In the genomic region with DNA sequence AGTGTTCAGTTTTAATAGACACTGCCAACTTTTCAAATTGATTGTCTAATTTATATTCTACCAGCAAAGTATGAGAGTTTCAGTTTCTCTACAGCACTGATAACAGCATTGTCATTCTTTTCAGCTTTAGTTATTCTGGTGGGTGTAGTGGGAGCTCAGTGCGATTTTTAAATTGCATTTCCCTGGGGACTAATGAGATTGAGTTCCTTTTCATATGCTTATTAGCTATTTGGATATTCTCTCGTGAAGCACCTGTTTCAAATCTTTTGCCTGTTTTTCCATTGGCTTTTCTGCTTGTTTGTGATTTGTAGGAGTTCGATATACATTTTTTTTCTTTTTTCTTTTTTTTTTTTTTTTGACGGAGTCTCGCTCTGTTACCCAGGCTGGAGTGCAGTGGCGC, we compare ENCODE assay signal across 28 cellular contexts.
"Had no signal": no experiment of that assay in that cellular context is flagged by ENCODE, and none has a peak within 500 bp of the region (broad histone marks: within the 10 kb centered on the region; RNA-seq: fewer than 3 reads in every experiment).

No MANE protein-coding gene starts in this region.

- H3K4me1 Mint-ChIP-seq: stimulated activated effector memory CD8-positive, alpha-beta T cell treated with anti-CD3 and anti-CD28 coated beads, Interleukin-12 subunit alpha, Interleukin-12 subunit beta, amount 100 ng/mL, for 72 hours; stimulated activated naive B cell treated with anti-CD40 and anti-IgM and Interleukin-4, amounts not matched to agents 10 μg/mL and 1 μg/mL and 100 μg/mL, for 72 hours had no signal

- H3K4me3 ChIP-seq: neural progenitor cell, ovary, psoas muscle, right lobe of liver, sigmoid colon, stomach, thoracic aorta, thyroid gland, tibial nerve, upper lobe of left lung, vagina had no signal

- H3K27me3 ChIP-seq: neural progenitor cell, ovary, right lobe of liver, sigmoid colon, stomach, thyroid gland, tibial nerve, upper lobe of left lung, vagina had no signal

- H3K4me3 Mint-ChIP-seq: nephron; neural progenitor cell; stimulated activated effector memory CD8-positive, alpha-beta T cell treated with anti-CD3 and anti-CD28 coated beads, Interleukin-12 subunit alpha, Interleukin-12 subunit beta, amount 100 ng/mL, for 72 hours; stimulated activated naive B cell treated with anti-CD40 and anti-IgM and Interleukin-4, amounts not matched to agents 10 μg/mL and 1 μg/mL and 100 μg/mL, for 72 hours; stimulated activated naive CD8-positive, alpha-beta T cell treated with anti-CD3 and anti-CD28 coated beads, Interleukin-15, Interleukin-2, amounts not matched to agents 100 ng/mL and 50 ng/mL, for 24 hours had no signal

- H3K4me1 ChIP-seq: parathyroid adenoma, thyroid gland, tibial nerve, upper lobe of left lung, vagina had no signal

- H3K27me3 Mint-ChIP-seq: progenitor cell of endocrine pancreas had no signal

- H2AFZ ChIP-seq: neural progenitor cell, parathyroid adenoma had no signal

- FAIRE-seq: small intestine, urothelium cell line had no signal

- H3K9me3 Mint-ChIP-seq: nephron; neural progenitor cell; stimulated activated effector memory CD8-positive, alpha-beta T cell treated with anti-CD3 and anti-CD28 coated beads, Interleukin-12 subunit alpha, Interleukin-12 subunit beta, amount 100 ng/mL, for 72 hours; stimulated activated naive CD8-positive, alpha-beta T cell treated with anti-CD3 and anti-CD28 coated beads, Interleukin-15, Interleukin-2, amounts not matched to agents 100 ng/mL and 50 ng/mL, for 24 hours had no signal

- H3K36me3 ChIP-seq: neural progenitor cell, ovary, right lobe of liver, sigmoid colon, stomach, thoracic aorta, thyroid gland, tibial nerve, upper lobe of left lung, vagina had no signal

- H3K79me2 ChIP-seq: parathyroid adenoma had no signal

- H3K9me3 ChIP-seq: ovary, psoas muscle, right lobe of liver, sigmoid colon, stomach, thoracic aorta, thyroid gland, tibial nerve, upper lobe of left lung, vagina had no signal

- H3K27ac Mint-ChIP-seq: nephron; neural progenitor cell; progenitor cell of endocrine pancreas; stimulated activated effector memory CD8-positive, alpha-beta T cell treated with anti-CD3 and anti-CD28 coated beads, Interleukin-12 subunit alpha, Interleukin-12 subunit beta, amount 100 ng/mL, for 72 hours; stimulated activated naive B cell treated with anti-CD40 and anti-IgM and Interleukin-4, amounts not matched to agents 10 μg/mL and 1 μg/mL and 100 μg/mL, for 72 hours; stimulated activated naive CD8-positive, alpha-beta T cell treated with anti-CD3 and anti-CD28 coated beads, Interleukin-15, Interleukin-2, amounts not matched to agents 100 ng/mL and 50 ng/mL, for 24 hours had no signal

- H3K27ac ChIP-seq: neural progenitor cell, ovary, parathyroid adenoma, psoas muscle, right lobe of liver, sigmoid colon, stomach, thoracic aorta, thyroid gland, tibial nerve, upper lobe of left lung, vagina had no signal

- DNase-seq: occipital lobe; ovary; posterior cingulate gyrus; psoas muscle; right cardiac atrium; right lobe of liver; small intestine; stimulated activated CD4-positive, alpha-beta T cell treated with anti-CD3 and anti-CD28 coated beads, Interleukin-15, amount 100 ng/mL, for 24 hours; stimulated activated CD4-positive, alpha-beta T cell treated with anti-CD3 and anti-CD28 coated beads, Interleukin-2, amount 100 ng/mL, for 24 hours; stimulated activated CD4-positive, alpha-beta T cell treated with anti-CD3 and anti-CD28 coated beads, Interleukin-2, amount 100 ng/mL, for 48 hours; stimulated activated CD4-positive, alpha-beta T cell treated with anti-CD3 and anti-CD28 coated beads, Interleukin-4, amount 100 ng/mL, for 24 hours; stimulated activated naive B cell treated with anti-CD40 and anti-IgM and Interleukin-4, amounts not matched to agents 10 μg/mL and 1 μg/mL and 100 μg/mL, for 72 hours; stimulated activated naive CD4-positive, alpha-beta T cell treated with Interleukin-2 at 50 U/mL for 16 hours; stomach; thyroid gland; trophoblast cell; upper lobe of left lung had no signal

- H3K9ac ChIP-seq: neural progenitor cell, parathyroid adenoma had no signal

- ATAC-seq: psoas muscle; right cardiac atrium; right lobe of liver; stimulated activated effector memory CD8-positive, alpha-beta T cell treated with anti-CD3 and anti-CD28 coated beads, Interleukin-12 subunit alpha, Interleukin-12 subunit beta, amount 100 ng/mL, for 72 hours; stimulated activated naive B cell treated with anti-CD40 and anti-IgM and Interleukin-4, amounts not matched to agents 10 μg/mL and 1 μg/mL and 100 μg/mL, for 72 hours had no signal

- H3K36me3 Mint-ChIP-seq: neural progenitor cell; stimulated activated effector memory CD8-positive, alpha-beta T cell treated with anti-CD3 and anti-CD28 coated beads, Interleukin-12 subunit alpha, Interleukin-12 subunit beta, amount 100 ng/mL, for 72 hours; stimulated activated naive B cell treated with anti-CD40 and anti-IgM and Interleukin-4, amounts not matched to agents 10 μg/mL and 1 μg/mL and 100 μg/mL, for 72 hours had no signal

- H3K4me2 ChIP-seq: neural progenitor cell had no signal
